8 cellular contexts compared by ENCODE assay signal in genomic region chr5:132420706-132421272, GRCh38. TPM values are rescaled to one million over a fixed set of nuclear protein-coding genes. Genes with fewer than 3 reads are reported as not detected.
DNase-seq lines count a peak whose midpoint lies in the region; ATAC-seq and TF ChIP-seq lines count a peak whose summit lies in the region.

No MANE protein-coding gene starts in this region.

- DNase-seq in GM12864 (ENCODE audit: low read depth) (peak; percentile 66), OCI-LY7 (ENCODE audit: low spot score) (peak; percentile 94), esophagus muscularis mucosa (ENCODE audit: extremely low spot score) (peak; percentile 91), substantia nigra (lab: John Stamatoyannopoulos, UW) (peak in 2 of 49 donors; percentile 6 to 8), midbrain (lab: John Stamatoyannopoulos, UW) (no peak), NCI-H1048 (lab: John Stamatoyannopoulos, UW) (no peak), NCI-H524 treated with DMSO at 0.1 percent for 48 hours (lab: John Stamatoyannopoulos, UW) (no peak)

- H3K79me2 ChIP-seq in OCI-LY7 (ENCODE audit: insufficient read depth, low read depth, low read length) = peaks cover 4% of the 10 kb centered on the region; the same call in 1 of the 2 replicates

- ATAC-seq in GM21576 (IDR thresholded peaks at IDR 0.05; ENCODE audit: unreplicated experiment) = peak; percentile 43

- H3K4me1 ChIP-seq in OCI-LY7 (ENCODE audit: insufficient read depth, low read length, poor library complexity, severe bottlenecking) (peaks cover 84% of the 10 kb centered on the region), esophagus muscularis mucosa (peaks cover 94 to 100% (median 98%) of the 10 kb centered on the region in 4 donors)

- H3K27ac ChIP-seq in OCI-LY7 (ENCODE audit: low read depth, low read length, poor library complexity, severe bottlenecking) (peak overlapping the region; percentile 96), esophagus muscularis mucosa (replicated peaks in 1 of 4) (peak overlapping the region; percentile 65 to 99 (median 84)), substantia nigra (ENCODE audit: low read depth, low read length, poor library complexity, severe bottlenecking) (peak overlapping the region; percentile 14)

- no peaks in the 10 kb centered on the region for H3K9me3 ChIP-seq in OCI-LY7 (ENCODE audit: low read length)
- H3K9me3 ChIP-seq in esophagus muscularis mucosa = no peaks in the 10 kb centered on the region

- no peak for TF ChIP-seq EP300 in esophagus muscularis mucosa (IDR thresholded peaks at IDR 0.05)

- no peaks in the 10 kb centered on the region for H3K36me3 ChIP-seq in OCI-LY7 (ENCODE audit: insufficient read depth, low read length)
- peaks cover 0 to 8% (median 0%) of the 10 kb centered on the region in 4 donors for H3K36me3 ChIP-seq in esophagus muscularis mucosa

- POLR2A ChIA-PET in OCI-LY7 (lab: Charles Lee) = interaction anchor here (0.8 to 1.7 kb wide), 15 partner anchors 10 to 80 kb away, joined by 3 to 20 read pairs (median 7); partner anchors contain the start of gene IRF1

- no peaks in the 10 kb centered on the region for H4K20me1 ChIP-seq in OCI-LY7 (ENCODE audit: insufficient read depth, low read length)

- intact Hi-C loops in OCI-LY7 (cut with micrococcal nuclease; ENCODE audit: unreplicated experiment) (no loop called here), esophagus muscularis mucosa (cut with DNase I) (loop anchor here (2.0 kb wide), 1 partner anchor 68 kb away; no protein-coding TSS in a partner anchor)

- 66% methylated on average over 6 of the region's 7 CpGs for WGBS in esophagus muscularis mucosa

- no peak for TF ChIP-seq POLR2A in esophagus muscularis mucosa (IDR thresholded peaks at IDR 0.05; ENCODE audit: low read depth)

- peak; percentile 7 for TF ChIP-seq CTCF in GM12864 (IDR thresholded peaks at IDR 0.05; ENCODE audit: low read depth, low read length, missing control alignments)
- TF ChIP-seq CTCF in OCI-LY7 (conservative IDR thresholded peaks at IDR 0.05; ENCODE audit: low read length) = 0 out of 2 replicates have a peak, but pooled peaks have one; percentile 20
- no peak for TF ChIP-seq CTCF in esophagus muscularis mucosa (IDR thresholded peaks at IDR 0.05)

- CTCF ChIA-PET in OCI-LY7 (lab: Charles Lee; ENCODE audit: unreplicated experiment) = interaction anchor here (0.5 to 1.7 kb wide), 13 partner anchors 10 to 1194 kb away, joined by 3 to 9 read pairs (median 5); partner anchors contain the start of gene IRF1

- no peaks in the 10 kb centered on the region for H3K27me3 ChIP-seq in esophagus muscularis mucosa

- H3K9me2 ChIP-seq in OCI-LY7 (ENCODE audit: insufficient read depth, low read length) = no peaks in the 10 kb centered on the region

- H3K4me3 ChIP-seq in GM12864 (ENCODE audit: low read depth, low read length) (peak overlapping the region; percentile 20), OCI-LY7 (ENCODE audit: low read depth, low read length, poor library complexity, severe bottlenecking) (peak overlapping the region; percentile 62), esophagus muscularis mucosa (no peak overlapping the region)

- H2AFZ ChIP-seq in OCI-LY7 (ENCODE audit: low read length) = no peak overlapping the region; the same call in 1 of the 2 replicates

- peak overlapping the region; percentile 82 for H3K4me2 ChIP-seq in OCI-LY7 (ENCODE audit: low read length)

- no TSS peak for BruUV-seq in OCI-LY7 (replicated peaks; lab: Mats Ljungman, UMichigan)

RNA-seq across cellular contexts. Expression of gene SLC22A5, which starts 51.3 kb away (rescaled TPM):
- total RNA-seq in OCI-LY7 (2014; rRNA removed; shearing (Covaris generic)) = 0.88 TPM in 1 of 2 replicates, not detected in the other
- total RNA-seq in OCI-LY7 (2022) (0.18 and 0.36 TPM in 2 replicates), esophagus muscularis mucosa (1 to 10 TPM; 6.2 to 8.8 (median 7.5) TPM)

Comparison
In these comparisons a context has a peak if more than half of its experiments do, and no peak if none do; other contexts are left out.
1. DNase-seq: peak in GM12864 (single experiment), OCI-LY7 (single experiment) and esophagus muscularis mucosa (single experiment); none in midbrain (single experiment), NCI-H1048 (single experiment) and NCI-H524 treated with DMSO at 0.1 percent for 48 hours (single experiment).
2. H3K4me3 ChIP-seq: peak in GM12864 (single experiment) and OCI-LY7 (single experiment); none in esophagus muscularis mucosa (0 of 4).
3. CTCF ChIP-seq: peak in GM12864 (single experiment) and OCI-LY7 (single experiment); none in esophagus muscularis mucosa (0 of 3).
4. H3K27ac ChIP-seq: peak in every context shown above with its lines; median percentile 96 in OCI-LY7; 84 in esophagus muscularis mucosa; 14 in substantia nigra.